In the genomic region with DNA sequence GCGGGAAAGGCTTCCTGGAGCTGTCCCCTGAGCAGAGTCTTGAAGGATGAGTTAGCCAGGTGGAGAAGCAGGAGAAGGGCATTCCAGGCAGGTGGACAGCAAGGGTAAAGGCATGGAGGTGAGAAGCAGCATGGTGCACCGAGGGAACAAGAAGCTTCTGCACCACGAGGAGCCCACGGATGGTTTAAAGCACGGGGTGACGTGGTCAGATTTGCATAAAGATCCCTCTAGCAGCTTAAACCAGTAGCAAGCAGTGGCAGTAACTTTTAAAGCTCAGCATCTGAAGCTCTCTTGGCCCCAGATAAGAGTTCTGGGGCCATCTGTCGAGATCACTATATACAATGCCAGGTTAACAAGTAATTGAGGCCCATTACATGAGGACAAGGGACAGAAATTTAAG, we compare ENCODE assay signal across 22 cellular contexts.
"Had no signal": no experiment of that assay in that cellular context is flagged by ENCODE, and none has a peak within 500 bp of the region (broad histone marks: within the 10 kb centered on the region; RNA-seq: fewer than 3 reads in every experiment).

No MANE protein-coding gene starts in this region.

- H3K9me3 ChIP-seq: neutrophil, sigmoid colon, stomach, thoracic aorta, transverse colon had no signal

- H3K36me3 ChIP-seq: neutrophil, stomach, thoracic aorta, transverse colon had no signal

- H3K4me1 ChIP-seq: transverse colon had no signal

- H3K4me3 ChIP-seq: hepatocyte, lung, sigmoid colon, skin epidermis, stomach, thoracic aorta, transverse colon had no signal

- FAIRE-seq: colon had no signal

- H3K36me3 Mint-ChIP-seq: naive B cell; stimulated activated naive B cell treated with anti-CD40 and anti-IgM and Interleukin-4, amounts not matched to agents 10 μg/mL and 1 μg/mL and 100 μg/mL, for 72 hours had no signal

- H3K27ac ChIP-seq: foreskin keratinocyte, hepatocyte, neutrophil, sigmoid colon, skin epidermis, stomach, thoracic aorta, transverse colon had no signal

- ATAC-seq: effector memory CD8-positive, alpha-beta T cell; foreskin keratinocyte; left colon; left ventricle myocardium superior; stimulated activated naive B cell treated with anti-CD40 and anti-IgM and Interleukin-4, amounts not matched to agents 10 μg/mL and 1 μg/mL and 100 μg/mL, for 72 hours had no signal

- H3K4me3 Mint-ChIP-seq: dendritic cell treated with granulocyte-macrophage colony-stimulating factor and Interleukin-4, amounts not matched to agents 40 ng/mL and 50 ng/mL, for 4 days; effector memory CD8-positive, alpha-beta T cell; naive B cell; nephron; stimulated activated naive B cell treated with anti-CD40 and anti-IgM and Interleukin-4, amounts not matched to agents 10 μg/mL and 1 μg/mL and 100 μg/mL, for 72 hours had no signal

- DNase-seq: effector memory CD8-positive, alpha-beta T cell; foreskin keratinocyte; head of caudate nucleus; left colon; left ventricle myocardium superior; mesendoderm; naive B cell; sigmoid colon; stimulated activated CD4-positive, alpha-beta T cell treated with anti-CD3 and anti-CD28 coated beads, Interleukin-2, amount 100 ng/mL, for 24 hours; stimulated activated CD4-positive, alpha-beta T cell treated with anti-CD3 and anti-CD28 coated beads, Interleukin-4, amount 100 ng/mL, for 4 hours; stimulated activated naive B cell treated with anti-CD40 and anti-IgM and Interleukin-4, amounts not matched to agents 10 μg/mL and 1 μg/mL and 100 μg/mL, for 72 hours; stomach; substantia nigra; transverse colon had no signal

- H3K27ac Mint-ChIP-seq: dendritic cell treated with granulocyte-macrophage colony-stimulating factor and Interleukin-4, amounts not matched to agents 40 ng/mL and 50 ng/mL, for 4 days; effector memory CD8-positive, alpha-beta T cell; nephron; stimulated activated naive B cell treated with anti-CD40 and anti-IgM and Interleukin-4, amounts not matched to agents 10 μg/mL and 1 μg/mL and 100 μg/mL, for 72 hours had no signal

- H3K9me3 Mint-ChIP-seq: dendritic cell treated with granulocyte-macrophage colony-stimulating factor and Interleukin-4, amounts not matched to agents 40 ng/mL and 50 ng/mL, for 4 days; effector memory CD8-positive, alpha-beta T cell; naive B cell; nephron; stimulated activated naive B cell treated with anti-CD40 and anti-IgM and Interleukin-4, amounts not matched to agents 10 μg/mL and 1 μg/mL and 100 μg/mL, for 72 hours had no signal

- H3K27me3 ChIP-seq: foreskin keratinocyte, hepatocyte, sigmoid colon, stomach, transverse colon had no signal
